Comparison of ENCODE assay signal across 11 cellular contexts in genomic region chr2:240236217-240237111, GRCh38.
A peak's percentile ranks its signal among the peaks of the same experiment; 100 is the strongest.
DNase-seq lines count a peak whose midpoint lies in the region; ATAC-seq and TF ChIP-seq lines count a peak whose summit lies in the region.
"Had no signal": no experiment of that assay in that cellular context is flagged by ENCODE, and none has a peak within 500 bp of the region (broad histone marks: within the 10 kb centered on the region; RNA-seq: fewer than 3 reads in every experiment).

No MANE protein-coding gene starts in this region.

- H3K9ac ChIP-seq in mammary epithelial cell (ENCODE audit: insufficient read depth, low read length) (no peak overlapping the region), mesendoderm (ENCODE audit: low read length) (no peak overlapping the region)

- H3K56ac ChIP-seq in mesendoderm (ENCODE audit: low read length) = no peak overlapping the region

- intact Hi-C loops in MCF 10A (cut with micrococcal nuclease) (no loop called here), mammary epithelial cell (cut with micrococcal nuclease) (no loop called here), aorta (cut with DNase I) (no loop called here)

- H3K27me3 ChIP-seq in mammary epithelial cell (ENCODE audit: insufficient read depth, low read length) = no peaks in the 10 kb centered on the region
- no peaks in the 10 kb centered on the region for H3K27me3 ChIP-seq in mesendoderm (ENCODE audit: insufficient read depth, low read length, poor library complexity)
- no peaks in the 10 kb centered on the region for H3K27me3 ChIP-seq in aorta (ENCODE audit: control insufficient read depth in 1 of 2, insufficient read depth in 2 of 2, low read length in 1 of 2)
- H3K27me3 ChIP-seq: uterus had no signal

- no peak overlapping the region for H2BK120ac ChIP-seq in mesendoderm (ENCODE audit: low read depth, low read length)

- H3K36me3 Mint-ChIP-seq in MCF 10A (ENCODE audit: insufficient read depth, unreplicated experiment) = no peaks in the 10 kb centered on the region
- H3K36me3 Mint-ChIP-seq: CD8-positive, alpha-beta T cell; immature natural killer cell had no signal

- WGBS in mammary epithelial cell (ENCODE audit: low coverage, missing lambda C conversion rate) = 93% methylated on average over 8 of the region's 12 CpGs
- WGBS in mesendoderm (ENCODE audit: extremely low coverage, insufficient coverage, low lambda C conversion rate) = no CpG with 5 or more reads among the region's 12 CpGs
- 70 to 72% methylated on average over 12 of the region's 12 CpGs for WGBS in aorta, 2 donors

- H3K4me3 ChIP-seq in mammary epithelial cell (replicated peaks in 1 of 3; ENCODE audit: insufficient read depth in 1 of 3, low read depth in 2 of 3, low read length in 3 of 3) = no peak overlapping the region
- H3K4me3 ChIP-seq in mesendoderm (ENCODE audit: low read length) = no peak overlapping the region
- no peak overlapping the region for H3K4me3 ChIP-seq in aorta (ENCODE audit: low read length in 2 of 2)
- H3K4me3 ChIP-seq: uterus had no signal

- no peak overlapping the region for H2AFZ ChIP-seq in mammary epithelial cell (ENCODE audit: low read depth, low read length)

- H2AK5ac ChIP-seq in mesendoderm (ENCODE audit: low read length) = no peak overlapping the region

- no peak overlapping the region for H2BK5ac ChIP-seq in mesendoderm (ENCODE audit: low read length)

- H3K79me2 ChIP-seq in mammary epithelial cell (ENCODE audit: insufficient read depth, low read length) (no peaks in the 10 kb centered on the region), mesendoderm (ENCODE audit: control insufficient read depth, insufficient read depth, low read length) (no peaks in the 10 kb centered on the region)

- no peaks in the 10 kb centered on the region for H3K36me3 ChIP-seq in mammary epithelial cell (ENCODE audit: insufficient read depth, low read length)
- no peaks in the 10 kb centered on the region for H3K36me3 ChIP-seq in mesendoderm (ENCODE audit: control insufficient read depth, insufficient read depth, low read length)
- H3K36me3 ChIP-seq in aorta (ENCODE audit: control insufficient read depth in 1 of 2, insufficient read depth in 2 of 2, low read length in 1 of 2) = no peaks in the 10 kb centered on the region
- H3K36me3 ChIP-seq: uterus had no signal

- in situ Hi-C loops in mammary epithelial cell (cut with MboI; ENCODE audit: low sequenced_read_pairs in 2 of 2) = no loop called here

- TF ChIP-seq CTCF in MCF 10A (IDR thresholded peaks at IDR 0.05; ENCODE audit: unreplicated experiment) (no peak), mammary epithelial cell (conservative IDR thresholded peaks at IDR 0.05 in 1 of 2, IDR thresholded peaks at IDR 0.05 in 1 of 2; ENCODE audit: extremely low read depth in 1 of 2, insufficient read depth in 1 of 2, low read depth in 1 of 2, low read length in 2 of 2) (no peak), VCaP (conservative IDR thresholded peaks at IDR 0.05) (no peak)

- H3K18ac ChIP-seq in mesendoderm (ENCODE audit: low read length) = no peak overlapping the region

- H3K9me3 Mint-ChIP-seq in MCF 10A (ENCODE audit: unreplicated experiment) = peaks cover 8% of the 10 kb centered on the region
- H3K9me3 Mint-ChIP-seq: CD8-positive, alpha-beta T cell; immature natural killer cell had no signal

- no peak for TF ChIP-seq POLR2A in GM18505 (IDR thresholded peaks at IDR 0.05; ENCODE audit: borderline replicate concordance, extremely low read depth, insufficient read depth, insufficient read length)

- CTCF ChIA-PET in MCF 10A (lab: Yijun Ruan, JAX) (interaction anchor here (1.6 kb wide), 1 partner anchor 202 kb away, joined by 4 read pairs; no protein-coding TSS in a partner anchor), mammary epithelial cell (lab: Charles Lee; ENCODE audit: low non-redundant PET) (no interaction called here)

- no peak overlapping the region for H3K4ac ChIP-seq in mesendoderm (ENCODE audit: low read depth, low read length)

- H3K27me3 Mint-ChIP-seq in MCF 10A (ENCODE audit: insufficient read depth, unreplicated experiment) = peaks cover 15% of the 10 kb centered on the region

- no peak overlapping the region for H3K23ac ChIP-seq in mesendoderm (ENCODE audit: low read length)

- no peak overlapping the region for H3K4me2 ChIP-seq in mammary epithelial cell (ENCODE audit: insufficient read depth, low read depth, low read length)
- no peak overlapping the region for H3K4me2 ChIP-seq in mesendoderm (ENCODE audit: low read length)

- H4K20me1 ChIP-seq in mammary epithelial cell (ENCODE audit: insufficient read depth, low read length) = no peaks in the 10 kb centered on the region

- H4K5ac ChIP-seq in mesendoderm (ENCODE audit: low read length) = no peak overlapping the region

- BruUV-seq in MCF 10A (replicated peaks; lab: Mats Ljungman, UMichigan) (no TSS peak), mammary epithelial cell (replicated peaks; lab: Mats Ljungman, UMichigan) (no TSS peak)

- peak overlapping the region; percentile 47 for H3K27ac Mint-ChIP-seq in MCF 10A (ENCODE audit: low read depth, unreplicated experiment)
- H3K27ac Mint-ChIP-seq: CD8-positive, alpha-beta T cell; immature natural killer cell had no signal

- dilution Hi-C loops in mammary epithelial cell (cut with HindIII; ENCODE audit: low sequenced_read_pairs) = loop anchor here (10.0 kb wide), 2 partner anchors 198 to 238 kb away; partner anchors contain the start of gene GPC1

- H2BK15ac ChIP-seq in mesendoderm (replicated peaks; ENCODE audit: low read depth) = no peak overlapping the region

- H3K9me3 ChIP-seq in mammary epithelial cell (replicated peaks; ENCODE audit: insufficient read depth, low read length) (no peaks in the 10 kb centered on the region), aorta (ENCODE audit: control insufficient read depth, low read length) (no peaks in the 10 kb centered on the region)
- H3K9me3 ChIP-seq: uterus had no signal

- H3K4me1 ChIP-seq in mammary epithelial cell (ENCODE audit: insufficient read depth, low read length) (peaks cover 31% of the 10 kb centered on the region), mesendoderm (ENCODE audit: control insufficient read depth, low read depth, low read length) (no peaks in the 10 kb centered on the region), aorta (ENCODE audit: control insufficient read depth in 1 of 2, insufficient read depth in 2 of 2, low read length in 2 of 2) (no peaks in the 10 kb centered on the region)
- H3K4me1 ChIP-seq: uterus had no signal

- DNase-seq in MCF 10A (ENCODE audit: unreplicated experiment) (no peak), mammary epithelial cell (no peak), mesendoderm (peak; percentile 40), aorta (peak; percentile 47 to 72), GOT3 (lab: John Stamatoyannopoulos, UW) (no peak)
- DNase-seq in activated CD8-positive, alpha-beta memory T cell treated with anti-CD3 and anti-CD28 coated beads, Interleukin-2, amount 50 U/mL, for 48 hours = no peak
- DNase-seq: immature natural killer cell, uterus had no signal

- ATAC-seq in aorta (ENCODE audit: low FRiP score) (no peak), GM18505 (IDR thresholded peaks at IDR 0.05; ENCODE audit: unreplicated experiment) (no peak)
- ATAC-seq: CD8-positive, alpha-beta T cell had no signal

- POLR2A ChIA-PET in MCF 10A (lab: Yijun Ruan, JAX) = interaction anchor here (1.1 to 1.8 kb wide), 3 partner anchors 19 to 200 kb away, joined by 4 to 6 read pairs (median 5); no protein-coding TSS in a partner anchor

- no peak overlapping the region for H4K8ac ChIP-seq in mesendoderm (ENCODE audit: low read depth, low read length)

- H3K4me1 Mint-ChIP-seq in MCF 10A (ENCODE audit: insufficient read depth, unreplicated experiment) = peaks cover 20% of the 10 kb centered on the region

- H3K4me3 Mint-ChIP-seq in MCF 10A (ENCODE audit: unreplicated experiment) = no peak overlapping the region
- H3K4me3 Mint-ChIP-seq: CD8-positive, alpha-beta T cell; immature natural killer cell had no signal

- H3K27ac ChIP-seq in mammary epithelial cell (ENCODE audit: insufficient read depth, low read depth, low read length) (no peak overlapping the region), VCaP (peak overlapping the region; percentile 72), mesendoderm (ENCODE audit: low read depth, low read length) (no peak overlapping the region), aorta (ENCODE audit: low read depth in 1 of 2, low read length in 2 of 2) (peak overlapping the region in 1 of 2 donors; percentile 23)
- H3K27ac ChIP-seq: uterus had no signal

- no peaks in the 10 kb centered on the region for H3K79me1 ChIP-seq in mesendoderm (ENCODE audit: low read length)

Comparison
In these comparisons a context has a peak if more than half of its experiments do, and no peak if none do; other contexts are left out.
1. DNase-seq: peak in mesendoderm (single experiment) and aorta (2 of 2); none in MCF 10A (single experiment), mammary epithelial cell (single experiment), GOT3 (single experiment) and activated CD8-positive, alpha-beta memory T cell treated with anti-CD3 and anti-CD28 coated beads, Interleukin-2, amount 50 U/mL, for 48 hours (single experiment).